ENCODE assay signal across 9 cellular contexts in genomic region chr11:123069878-123070821, GRCh38.
DNase-seq lines count a peak whose midpoint lies in the region; ATAC-seq lines count a peak whose summit lies in the region.
"Had no signal": no experiment of that assay in that cellular context is flagged by ENCODE, and none has a peak within 500 bp of the region (broad histone marks: within the 10 kb centered on the region; RNA-seq: fewer than 3 reads in every experiment).

No MANE protein-coding gene starts in this region.

- peak; percentile 54 for DNase-seq in SIG-M5 treated with dmso at 0.1 percent for 504 hours (lab: John Stamatoyannopoulos, UW; ENCODE audit: unreplicated experiment)
- DNase-seq in SIG-M5 (lab: John Stamatoyannopoulos, UW) = no peak
- peak; percentile 73 for DNase-seq in OCI-M1 (lab: John Stamatoyannopoulos, UW)
- no peak for DNase-seq in amygdala (lab: John Stamatoyannopoulos, UW)
- DNase-seq in OCI-M2 (lab: John Stamatoyannopoulos, UW; ENCODE audit: unreplicated experiment) = no peak
- no peak for DNase-seq in NCI-H146 treated with DMSO at 0.1 percent for 48 hours (lab: John Stamatoyannopoulos, UW; ENCODE audit: unreplicated experiment)

- H3K9ac ChIP-seq in mucosa of stomach (ENCODE audit: low read length) = peak overlapping the region; percentile 7

- no peak overlapping the region for H3K4me3 ChIP-seq in mucosa of stomach (ENCODE audit: low read length)
- H3K4me3 ChIP-seq: A549 had no signal

- H3K9me3 ChIP-seq in mucosa of stomach (ENCODE audit: control insufficient read depth, low read length) = no peaks in the 10 kb centered on the region
- H3K9me3 ChIP-seq: A549 had no signal

- peak; percentile 65 for ATAC-seq in HG02870 (IDR thresholded peaks at IDR 0.05; ENCODE audit: unreplicated experiment)
- ATAC-seq: A549 had no signal

- no peaks in the 10 kb centered on the region for H3K36me3 ChIP-seq in mucosa of stomach (ENCODE audit: control insufficient read depth, insufficient read depth, low read length)

- H3K27me3 ChIP-seq in mucosa of stomach (ENCODE audit: control insufficient read depth, insufficient read depth, low read length) = no peaks in the 10 kb centered on the region

- peaks cover 7% of the 10 kb centered on the region for H3K4me1 ChIP-seq in mucosa of stomach (ENCODE audit: control insufficient read depth, insufficient read depth, low read length)

Comparison
In these comparisons a context has a peak if more than half of its experiments do, and no peak if none do; other contexts are left out.
1. DNase-seq: peak in SIG-M5 treated with dmso at 0.1 percent for 504 hours (single experiment) and OCI-M1 (single experiment); none in SIG-M5 (single experiment), amygdala (0 of 56), OCI-M2 (single experiment) and NCI-H146 treated with DMSO at 0.1 percent for 48 hours (single experiment).